Comparison of ENCODE assay signal across 14 cellular contexts in the genomic region with DNA sequence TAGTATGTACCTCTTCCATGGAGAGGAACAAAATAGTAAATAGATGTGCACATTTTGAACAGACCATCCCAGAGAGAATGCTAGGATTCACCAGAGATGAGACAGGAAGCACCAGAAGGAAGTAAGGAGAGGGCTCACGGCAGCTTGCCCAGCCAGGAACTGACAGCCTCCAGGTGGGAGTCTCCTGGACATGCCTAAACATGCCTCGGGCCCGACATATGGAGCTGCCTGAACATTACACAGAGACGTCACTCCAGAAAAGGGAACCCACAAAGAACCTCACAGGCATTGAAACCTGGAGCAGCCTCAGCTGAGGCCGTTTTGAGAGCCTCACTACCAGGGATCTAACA.
DNase-seq lines count a peak whose midpoint lies in the region; ATAC-seq and TF ChIP-seq lines count a peak whose summit lies in the region.
"Had no signal": no experiment of that assay in that cellular context is flagged by ENCODE, and none has a peak within 500 bp of the region (broad histone marks: within the 10 kb centered on the region; RNA-seq: fewer than 3 reads in every experiment).

No MANE protein-coding gene starts in this region.

- no peak overlapping the region for H2AFZ ChIP-seq in Karpas-422 (ENCODE audit: low read length)

- DNase-seq in NCI-H510A treated with DMSO at 0.1 percent for 48 hours (lab: John Stamatoyannopoulos, UW) (peak; percentile 20), colonic mucosa (peak; percentile 16), cerebellar nuclear complex (lab: John Stamatoyannopoulos, UW) (no peak), Karpas-422 (no peak), ovary (no peak)
- no peak for DNase-seq in effector memory CD4-positive, alpha-beta T cell
- DNase-seq: activated CD4-positive, alpha-beta T cell treated with anti-CD3 and anti-CD28 coated beads, Interleukin-2, amount 10 ng/mL, durations not matched to agents 24 days and 14 days; activated naive CD4-positive, alpha-beta T cell; foreskin fibroblast; kidney glomerular epithelial cell had no signal

- TF ChIP-seq EP300 in ovary (IDR thresholded peaks at IDR 0.05) = no peak

- no peak for TF ChIP-seq POLR2A in ovary (IDR thresholded peaks at IDR 0.05)

- H3K79me2 ChIP-seq in Karpas-422 (ENCODE audit: low read length) = no peaks in the 10 kb centered on the region

- no peaks in the 10 kb centered on the region for H4K20me1 ChIP-seq in BLaER1
- no peaks in the 10 kb centered on the region for H4K20me1 ChIP-seq in Karpas-422 (ENCODE audit: insufficient read depth, low read depth, low read length)

- intact Hi-C loops in colonic mucosa (cut with DNase I) = loop anchor here (10.0 kb wide), 1 partner anchor 275 kb away; no protein-coding TSS in a partner anchor
- intact Hi-C loops in ovary (cut with DNase I) = loop anchor here in 1 of 4 donors (10.0 kb wide), 1 partner anchor 155 kb away; a partner anchor contains a TSS

- TF ChIP-seq CTCF in colonic mucosa (IDR thresholded peaks at IDR 0.05) = no peak
- no peak for TF ChIP-seq CTCF in ovary (IDR thresholded peaks at IDR 0.05)

- H3K27ac ChIP-seq in BLaER1 (peak overlapping the region; percentile 85), colonic mucosa (no peak overlapping the region), Karpas-422 (ENCODE audit: low read length) (no peak overlapping the region), ovary (no peak overlapping the region)
- H3K27ac ChIP-seq in effector memory CD4-positive, alpha-beta T cell (ENCODE audit: insufficient read depth, low read length, poor library complexity, severe bottlenecking) = no peak overlapping the region
- H3K27ac ChIP-seq: skin epidermis, upper lobe of left lung had no signal

- H3K27me3 ChIP-seq in BLaER1 = no peaks in the 10 kb centered on the region
- no peaks in the 10 kb centered on the region for H3K27me3 ChIP-seq in colonic mucosa
- no peaks in the 10 kb centered on the region for H3K27me3 ChIP-seq in Karpas-422 (ENCODE audit: low read length)
- no peaks in the 10 kb centered on the region for H3K27me3 ChIP-seq in effector memory CD4-positive, alpha-beta T cell (replicated peaks; ENCODE audit: control insufficient read depth, insufficient read depth, low read length, poor library complexity, severe bottlenecking)
- no peaks in the 10 kb centered on the region for H3K27me3 ChIP-seq in ovary
- H3K27me3 ChIP-seq: upper lobe of left lung had no signal

- peak; percentile 16 for ATAC-seq in HG02798 (IDR thresholded peaks at IDR 0.05; ENCODE audit: poor library complexity, unreplicated experiment)

- H3K4me3 ChIP-seq in BLaER1 = peak overlapping the region; percentile 35
- H3K4me3 ChIP-seq in colonic mucosa = no peak overlapping the region
- H3K4me3 ChIP-seq in Karpas-422 (ENCODE audit: low read length) = no peak overlapping the region
- H3K4me3 ChIP-seq in effector memory CD4-positive, alpha-beta T cell (ENCODE audit: insufficient read depth, low read depth, low read length, poor library complexity, severe bottlenecking) = no peak overlapping the region
- no peak overlapping the region for H3K4me3 ChIP-seq in ovary
- H3K4me3 ChIP-seq: skin epidermis, upper lobe of left lung had no signal

- WGBS in ovary, 3 donors = 42 to 58% (median 58%) methylated on average over 4 to 5 of the region's 5 CpGs

- peak overlapping the region; percentile 89 for H3K4me2 ChIP-seq in BLaER1
- H3K4me2 ChIP-seq in Karpas-422 (ENCODE audit: low read depth, low read length, poor library complexity, severe bottlenecking) = no peak overlapping the region

- peak overlapping the region; percentile 62 for H3K9ac ChIP-seq in BLaER1
- H3K9ac ChIP-seq in colonic mucosa (ENCODE audit: low read depth in 2 of 2, low read length in 2 of 2) = no peak overlapping the region
- H3K9ac ChIP-seq in Karpas-422 (ENCODE audit: low read length) = no peak overlapping the region

- H3K4me1 ChIP-seq in BLaER1 (peaks cover 67% of the 10 kb centered on the region), colonic mucosa (no peaks in the 10 kb centered on the region), Karpas-422 (ENCODE audit: low read length) (no peaks in the 10 kb centered on the region), ovary (ENCODE audit: insufficient read depth) (no peaks in the 10 kb centered on the region)
- H3K4me1 ChIP-seq in effector memory CD4-positive, alpha-beta T cell (ENCODE audit: control insufficient read depth, insufficient read depth, low read length, poor library complexity, severe bottlenecking) = no peaks in the 10 kb centered on the region

- H3K9me3 ChIP-seq in BLaER1 (peaks cover 16% of the 10 kb centered on the region), colonic mucosa (no peaks in the 10 kb centered on the region), Karpas-422 (ENCODE audit: low read length) (no peaks in the 10 kb centered on the region), ovary (no peaks in the 10 kb centered on the region)
- no peaks in the 10 kb centered on the region for H3K9me3 ChIP-seq in effector memory CD4-positive, alpha-beta T cell (ENCODE audit: control insufficient read depth, low read length)
- H3K9me3 ChIP-seq: upper lobe of left lung had no signal

- H3K36me3 ChIP-seq in BLaER1 = no peaks in the 10 kb centered on the region
- no peaks in the 10 kb centered on the region for H3K36me3 ChIP-seq in colonic mucosa
- H3K36me3 ChIP-seq in Karpas-422 (ENCODE audit: insufficient read depth, low read length) = no peaks in the 10 kb centered on the region
- H3K36me3 ChIP-seq in effector memory CD4-positive, alpha-beta T cell (ENCODE audit: control insufficient read depth, insufficient read depth, low read length) = no peaks in the 10 kb centered on the region
- no peaks in the 10 kb centered on the region for H3K36me3 ChIP-seq in ovary
- H3K36me3 ChIP-seq: upper lobe of left lung had no signal

- H3K9me2 ChIP-seq in Karpas-422 (replicated peaks; ENCODE audit: insufficient read depth, low read length) = no peaks in the 10 kb centered on the region

Comparison
In these comparisons a context has a peak if more than half of its experiments do, and no peak if none do; other contexts are left out.
1. DNase-seq: peak in NCI-H510A treated with DMSO at 0.1 percent for 48 hours (single experiment) and colonic mucosa (single experiment); none in cerebellar nuclear complex (0 of 2), Karpas-422 (single experiment), effector memory CD4-positive, alpha-beta T cell (0 of 3) and ovary (0 of 5).